Comparison of ENCODE assay signal across 1 cellular context in the genomic region with DNA sequence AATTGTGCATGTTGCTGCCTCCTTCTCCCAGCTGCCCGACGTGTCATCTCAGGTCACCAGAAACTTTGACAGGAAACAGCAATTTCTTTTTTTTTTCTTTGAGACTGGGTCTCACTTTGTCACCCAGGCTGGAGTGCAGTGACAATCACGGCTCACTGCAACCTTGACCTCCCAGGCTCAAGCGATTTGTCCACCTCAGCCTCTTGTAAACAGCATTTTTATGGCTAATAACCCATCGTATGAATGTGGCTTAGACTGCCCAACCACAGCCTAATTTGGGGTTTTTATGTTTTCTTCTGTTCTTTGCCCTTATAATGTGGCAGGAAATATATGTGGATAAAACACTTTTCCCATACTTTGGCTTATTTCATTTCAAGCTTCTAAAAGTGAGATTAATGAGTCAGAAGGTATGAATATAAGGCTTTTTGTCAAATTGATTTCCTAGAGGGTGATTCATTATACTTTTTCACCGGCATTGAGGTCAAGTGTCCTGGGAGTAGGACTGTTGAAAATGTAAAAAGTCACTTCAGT.
A peak's percentile ranks its signal among the peaks of the same experiment; 100 is the strongest.
TF ChIP-seq lines count a peak whose summit lies in the region.

No MANE protein-coding gene starts in this region.

TF ChIP-seq in GM12878, 131 proteins besides CTCF, POLR2A, EP300 and RAD21 (continued from another document and continues in another):
- TF ChIP-seq EGR1 (IDR thresholded peaks at IDR 0.05; ENCODE audit: borderline replicate concordance in 1 of 2, low read depth in 2 of 2, low read length in 2 of 2) (no peak), SIN3A (IDR thresholded peaks at IDR 0.05; ENCODE audit: low read depth, low read length) (no peak), EED (IDR thresholded peaks at IDR 0.05; ENCODE audit: low read depth) (no peak), MEF2B (IDR thresholded peaks at IDR 0.05; ENCODE audit: partially characterized antibody, poor library complexity, severe bottlenecking) (no peak), POLR2AphosphoS5 (IDR thresholded peaks at IDR 0.05; ENCODE audit: low read length) (peak; percentile 62), ZZZ3 (IDR thresholded peaks at IDR 0.05; ENCODE audit: control insufficient read depth, insufficient read length, low read depth) (no peak), ZNF207 (IDR thresholded peaks at IDR 0.05; ENCODE audit: borderline replicate concordance) (peak; percentile 67; the same call in 1 of the 2 replicates), ATF7 (IDR thresholded peaks at IDR 0.05; ENCODE audit: low read depth) (peak; percentile 68), NR2C2 (IDR thresholded peaks at IDR 0.05; ENCODE audit: borderline replicate concordance, control insufficient read depth, insufficient read length, low read depth) (no peak), PRDM15 (CRISPR knock-in tag; IDR thresholded peaks at IDR 0.05) (no peak), KDM1A (IDR thresholded peaks at IDR 0.05; ENCODE audit: borderline replicate concordance) (no peak), NFYA (IDR thresholded peaks at IDR 0.05; ENCODE audit: borderline replicate concordance, low read depth, low read length) (no peak), CHD4 (IDR thresholded peaks at IDR 0.05) (no peak), KAT2A (conservative IDR thresholded peaks at IDR 0.05; ENCODE audit: control insufficient read depth, low read depth, low read length) (no peak), SP1 (IDR thresholded peaks at IDR 0.05; ENCODE audit: low read depth, low read length) (no peak), CBFB (IDR thresholded peaks at IDR 0.05; ENCODE audit: low read depth) (no peak), NRF1 (conservative IDR thresholded peaks at IDR 0.05; ENCODE audit: low read depth, low read length) (no peak), SUZ12 (IDR thresholded peaks at IDR 0.05; ENCODE audit: unreplicated experiment) (no peak), SREBF1 (IDR thresholded peaks at IDR 0.05; ENCODE audit: low read length) (no peak), CREB1 (IDR thresholded peaks at IDR 0.05; ENCODE audit: low read depth) (0 out of 2 replicates have a peak, but pooled peaks have one; percentile 21), NFIC (IDR thresholded peaks at IDR 0.05; ENCODE audit: low read depth, low read length) (no peak), IRF3 (IDR thresholded peaks at IDR 0.05) (no peak), TCF12 (IDR thresholded peaks at IDR 0.05; ENCODE audit: low read depth, low read length) (no peak), ZNF384 (IDR thresholded peaks at IDR 0.05; ENCODE audit: borderline replicate concordance, low read depth, low read length) (peak; percentile 81), E4F1 (IDR thresholded peaks at IDR 0.05; ENCODE audit: borderline replicate concordance, partially characterized antibody) (no peak), PAX8 (IDR thresholded peaks at IDR 0.05) (no peak), TARDBP (IDR thresholded peaks at IDR 0.05; ENCODE audit: borderline replicate concordance) (no peak), BCLAF1 (IDR thresholded peaks at IDR 0.05) (no peak), SMARCA5 (IDR thresholded peaks at IDR 0.05) (no peak), ZNF687 (IDR thresholded peaks at IDR 0.05) (peak; percentile 67), NFXL1 (IDR thresholded peaks at IDR 0.05; ENCODE audit: borderline replicate concordance) (no peak), HDAC6 (IDR thresholded peaks at IDR 0.05; ENCODE audit: unreplicated experiment) (no peak), GATAD2B (conservative IDR thresholded peaks at IDR 0.05; ENCODE audit: low read depth) (no peak), CHD2 (IDR thresholded peaks at IDR 0.05; ENCODE audit: borderline replicate concordance, low read depth, low read length) (0 out of 2 replicates have a peak, but pooled peaks have one; percentile 34), ATF3 (IDR thresholded peaks at IDR 0.05; ENCODE audit: borderline replicate concordance, extremely low read depth, low read depth, low read length) (no peak)
- TF ChIP-seq, protein P1, sequence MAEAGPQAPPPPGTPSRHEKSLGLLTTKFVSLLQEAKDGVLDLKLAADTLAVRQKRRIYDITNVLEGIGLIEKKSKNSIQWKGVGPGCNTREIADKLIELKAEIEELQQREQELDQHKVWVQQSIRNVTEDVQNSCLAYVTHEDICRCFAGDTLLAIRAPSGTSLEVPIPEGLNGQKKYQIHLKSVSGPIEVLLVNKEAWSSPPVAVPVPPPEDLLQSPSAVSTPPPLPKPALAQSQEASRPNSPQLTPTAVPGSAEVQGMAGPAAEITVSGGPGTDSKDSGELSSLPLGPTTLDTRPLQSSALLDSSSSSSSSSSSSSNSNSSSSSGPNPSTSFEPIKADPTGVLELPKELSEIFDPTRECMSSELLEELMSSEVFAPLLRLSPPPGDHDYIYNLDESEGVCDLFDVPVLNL (IDR thresholded peaks at IDR 0.05; ENCODE audit: low read depth, low read length) = no peak
- TF ChIP-seq, protein P2, sequence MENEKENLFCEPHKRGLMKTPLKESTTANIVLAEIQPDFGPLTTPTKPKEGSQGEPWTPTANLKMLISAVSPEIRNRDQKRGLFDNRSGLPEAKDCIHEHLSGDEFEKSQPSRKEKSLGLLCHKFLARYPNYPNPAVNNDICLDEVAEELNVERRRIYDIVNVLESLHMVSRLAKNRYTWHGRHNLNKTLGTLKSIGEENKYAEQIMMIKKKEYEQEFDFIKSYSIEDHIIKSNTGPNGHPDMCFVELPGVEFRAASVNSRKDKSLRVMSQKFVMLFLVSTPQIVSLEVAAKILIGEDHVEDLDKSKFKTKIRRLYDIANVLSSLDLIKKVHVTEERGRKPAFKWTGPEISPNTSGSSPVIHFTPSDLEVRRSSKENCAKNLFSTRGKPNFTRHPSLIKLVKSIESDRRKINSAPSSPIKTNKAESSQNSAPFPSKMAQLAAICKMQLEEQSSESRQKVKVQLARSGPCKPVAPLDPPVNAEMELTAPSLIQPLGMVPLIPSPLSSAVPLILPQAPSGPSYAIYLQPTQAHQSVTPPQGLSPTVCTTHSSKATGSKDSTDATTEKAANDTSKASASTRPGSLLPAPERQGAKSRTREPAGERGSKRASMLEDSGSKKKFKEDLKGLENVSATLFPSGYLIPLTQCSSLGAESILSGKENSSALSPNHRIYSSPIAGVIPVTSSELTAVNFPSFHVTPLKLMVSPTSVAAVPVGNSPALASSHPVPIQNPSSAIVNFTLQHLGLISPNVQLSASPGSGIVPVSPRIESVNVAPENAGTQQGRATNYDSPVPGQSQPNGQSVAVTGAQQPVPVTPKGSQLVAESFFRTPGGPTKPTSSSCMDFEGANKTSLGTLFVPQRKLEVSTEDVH (IDR thresholded peaks at IDR 0.05; ENCODE audit: low read depth, partially characterized antibody) = no peak
- TF ChIP-seq, protein P3, sequence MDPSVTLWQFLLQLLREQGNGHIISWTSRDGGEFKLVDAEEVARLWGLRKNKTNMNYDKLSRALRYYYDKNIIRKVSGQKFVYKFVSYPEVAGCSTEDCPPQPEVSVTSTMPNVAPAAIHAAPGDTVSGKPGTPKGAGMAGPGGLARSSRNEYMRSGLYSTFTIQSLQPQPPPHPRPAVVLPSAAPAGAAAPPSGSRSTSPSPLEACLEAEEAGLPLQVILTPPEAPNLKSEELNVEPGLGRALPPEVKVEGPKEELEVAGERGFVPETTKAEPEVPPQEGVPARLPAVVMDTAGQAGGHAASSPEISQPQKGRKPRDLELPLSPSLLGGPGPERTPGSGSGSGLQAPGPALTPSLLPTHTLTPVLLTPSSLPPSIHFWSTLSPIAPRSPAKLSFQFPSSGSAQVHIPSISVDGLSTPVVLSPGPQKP (IDR thresholded peaks at IDR 0.05; ENCODE audit: low read depth, low read length) = no peak
